ENCODE assay signal across 7 cellular contexts in genomic region chr1:121386319-121386948, GRCh38.
DNase-seq lines count a peak whose midpoint lies in the region; ATAC-seq, FAIRE-seq and TF ChIP-seq lines count a peak whose summit lies in the region.
"Not testable (repeated sequence)": the region's sequence is repeated elsewhere in the genome, so short reads cannot be mapped to it uniquely, and the experiment has no call there.

No MANE protein-coding gene starts in this region.

- not testable (repeated sequence) for FAIRE-seq in pancreas (lab: Jason Lieb, UNC)

- not testable (repeated sequence) for H3K36me3 ChIP-seq in heart right ventricle, left lung, right lobe of liver, pancreas, thoracic aorta

- H3K27ac ChIP-seq in heart right ventricle; right cardiac atrium (ENCODE audit: low read length); left lung; right lobe of liver; pancreas; thoracic aorta: not testable (repeated sequence)

- ATAC-seq in Right ventricle myocardium superior (ENCODE audit: poor library complexity) (peak; percentile 18), heart right ventricle (peak; percentile 23 to 68 (median 53)), right cardiac atrium (peak; percentile 25 to 60), left lung (peak; percentile 57), right lobe of liver (peak; percentile 76 to 84 (median 79)), pancreas (peak in 3 of 4 donors; percentile 10 to 22 (median 20)), thoracic aorta (ENCODE audit: insufficient number of reproducible peaks, low FRiP score, low read depth) (peak; percentile 23)

- intact Hi-C loops in Right ventricle myocardium superior (cut with DNase I); heart right ventricle (cut with DNase I); right cardiac atrium (cut with DNase I); left lung (cut with DNase I); right lobe of liver (cut with DNase I); pancreas (cut with DNase I): not testable (repeated sequence)

- H3K4me3 ChIP-seq in heart right ventricle; right cardiac atrium (ENCODE audit: low read length); left lung; right lobe of liver; pancreas; thoracic aorta: not testable (repeated sequence)

- no CpG with 5 or more reads among the region's 8 CpGs for WGBS in heart right ventricle, 2 donors
- WGBS in right cardiac atrium: no CpG with 5 or more reads among the region's 8 CpGs
- WGBS in right lobe of liver (ENCODE audit: insufficient coverage, low coverage, low lambda C conversion rate, missing lambda C conversion rate): no CpG with 5 or more reads among the region's 8 CpGs
- WGBS in pancreas, 2 donors: no CpG with 5 or more reads among the region's 8 CpGs

- not testable (repeated sequence) for DNase-seq in Right ventricle myocardium superior; heart right ventricle; right cardiac atrium; left lung; right lobe of liver; pancreas; thoracic aorta (ENCODE audit: low spot score)

- not testable (repeated sequence) for H3K9me3 ChIP-seq in heart right ventricle; right cardiac atrium (ENCODE audit: control insufficient read depth, low read length); left lung; right lobe of liver; pancreas; thoracic aorta

- not testable (repeated sequence) for H3K27me3 ChIP-seq in heart right ventricle; right cardiac atrium (ENCODE audit: control insufficient read depth, insufficient read depth); left lung; right lobe of liver; pancreas; thoracic aorta (replicated peaks; ENCODE audit: insufficient read depth)

- TF ChIP-seq CTCF in heart right ventricle (IDR thresholded peaks at IDR 0.05); left lung (IDR thresholded peaks at IDR 0.05); right lobe of liver (IDR thresholded peaks at IDR 0.05); pancreas (IDR thresholded peaks at IDR 0.05); thoracic aorta (IDR thresholded peaks at IDR 0.05): not testable (repeated sequence)

- H3K4me1 ChIP-seq in heart right ventricle; right cardiac atrium (ENCODE audit: control insufficient read depth, insufficient read depth, low read length); left lung; right lobe of liver; pancreas; thoracic aorta (ENCODE audit: control insufficient read depth in 1 of 2, low read depth in 2 of 2): not testable (repeated sequence)

- not testable (repeated sequence) for TF ChIP-seq POLR2A in right lobe of liver (IDR thresholded peaks at IDR 0.05)

Comparison
In these comparisons a context has a peak if more than half of its experiments do, and no peak if none do; other contexts are left out.
1. ATAC-seq: peak in every context shown above with its lines; median percentile 79 in right lobe of liver; 57 in left lung; 53 in heart right ventricle; 42 in right cardiac atrium; 23 in thoracic aorta; 20 in pancreas; 18 in Right ventricle myocardium superior.